24 cellular contexts compared by ENCODE assay signal in the genomic region with DNA sequence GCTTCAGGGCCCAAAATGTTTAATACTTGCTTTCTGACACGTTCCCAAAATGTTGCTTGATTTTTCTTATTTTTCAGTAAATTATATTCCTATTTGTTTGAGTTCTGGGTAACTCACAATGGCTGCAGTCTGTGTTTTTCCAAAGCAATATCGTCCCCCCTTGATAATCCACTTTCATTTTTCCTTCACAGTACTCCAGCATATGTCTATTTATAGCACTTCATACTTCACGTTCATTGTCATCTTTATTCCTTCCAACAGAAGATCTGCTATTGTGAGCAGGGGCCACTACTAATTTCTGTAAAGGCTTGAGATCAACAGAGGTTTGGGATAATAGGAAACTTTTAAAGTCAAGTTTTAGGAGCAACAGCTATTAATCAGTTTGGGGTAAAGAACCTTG. TPM values are rescaled to one million over a fixed set of nuclear protein-coding genes. Genes with fewer than 3 reads are reported as not detected.
DNase-seq lines count a peak whose midpoint lies in the region; ATAC-seq, FAIRE-seq and TF ChIP-seq lines count a peak whose summit lies in the region.
"Had no signal": no experiment of that assay in that cellular context is flagged by ENCODE, and none has a peak within 500 bp of the region (broad histone marks: within the 10 kb centered on the region; RNA-seq: fewer than 3 reads in every experiment).

No MANE protein-coding gene starts in this region.

- in situ Hi-C loops in gastrocnemius medialis (cut with MboI; ENCODE audit: low sequenced_read_pairs in 4 of 4), result loop anchor here in 1 of 4 donors (25.0 kb wide), 1 partner anchor 192 kb away; no protein-coding TSS in a partner anchor

- TF ChIP-seq POLR2A in gastrocnemius medialis (IDR thresholded peaks at IDR 0.05), result no peak

- no peak overlapping the region for H3K9ac ChIP-seq in endocrine pancreas (ENCODE audit: control insufficient read depth, insufficient read depth, low read length)

- H3K4me1 ChIP-seq in endocrine pancreas (ENCODE audit: control insufficient read depth, insufficient read depth, low read length) (peaks cover 6% of the 10 kb centered on the region), right atrium auricular region (peaks cover 0 to 9% of the 10 kb centered on the region in 2 donors), gastrocnemius medialis (peaks cover under 1 to 7% of the 10 kb centered on the region in 2 donors), lower lobe of right lung (peaks cover 16% of the 10 kb centered on the region)

- H3K36me3 ChIP-seq in endocrine pancreas (ENCODE audit: control insufficient read depth, insufficient read depth, low read length), result no peaks in the 10 kb centered on the region
- no peaks in the 10 kb centered on the region for H3K36me3 ChIP-seq in right atrium auricular region
- no peaks in the 10 kb centered on the region for H3K36me3 ChIP-seq in gastrocnemius medialis
- no peaks in the 10 kb centered on the region for H3K36me3 ChIP-seq in lower lobe of right lung

- ATAC-seq in gastrocnemius medialis, result peak in 1 of 2 donors; percentile 94
- no peak for ATAC-seq in lower lobe of right lung
- ATAC-seq in GM18519 (IDR thresholded peaks at IDR 0.05; ENCODE audit: low FRiP score, unreplicated experiment), result no peak
- ATAC-seq: natural killer cell treated with Interleukin-12 subunit alpha and Interleukin-12 subunit beta and Interleukin-15 and Interleukin-18, amount 100 ng/mL, for 72 hours; Panc1 had no signal

- peak; percentile 18 for FAIRE-seq in GM19239 (lab: Jason Lieb, UNC)
- FAIRE-seq: GM18507, H1, islet of Langerhans had no signal

- H3K27me3 ChIP-seq in endocrine pancreas (ENCODE audit: control insufficient read depth, insufficient read depth, low read length) (no peaks in the 10 kb centered on the region), right atrium auricular region (no peaks in the 10 kb centered on the region), gastrocnemius medialis (no peaks in the 10 kb centered on the region), lower lobe of right lung (ENCODE audit: low read depth) (no peaks in the 10 kb centered on the region)
- H3K27me3 ChIP-seq: hepatocyte had no signal

- H3K27ac ChIP-seq in right atrium auricular region (peak overlapping the region; percentile 17 to 51), gastrocnemius medialis (peak overlapping the region; percentile 27 to 70 (median 42)), lower lobe of right lung (no peak overlapping the region)
- H3K27ac ChIP-seq: hepatocyte, SK-N-MC had no signal

- no peak for TF ChIP-seq CTCF in right atrium auricular region (IDR thresholded peaks at IDR 0.05)
- no peak for TF ChIP-seq CTCF in gastrocnemius medialis (IDR thresholded peaks at IDR 0.05 in 4 of 5, conservative IDR thresholded peaks at IDR 0.05 in 1 of 5)
- TF ChIP-seq CTCF in lower lobe of right lung (IDR thresholded peaks at IDR 0.05), result no peak

- H3K4me3 ChIP-seq in endocrine pancreas (ENCODE audit: control insufficient read depth, insufficient read depth, low read length), result peak overlapping the region; percentile 53
- H3K4me3 ChIP-seq in right atrium auricular region, result peak overlapping the region in 1 of 2 donors; percentile 15
- peak overlapping the region; percentile 5 to 41 (median 29) for H3K4me3 ChIP-seq in gastrocnemius medialis
- no peak overlapping the region for H3K4me3 ChIP-seq in lower lobe of right lung
- H3K4me3 ChIP-seq: hepatocyte, SK-N-MC had no signal

- H3K9me3 ChIP-seq in endocrine pancreas (ENCODE audit: control insufficient read depth, low read length) (no peaks in the 10 kb centered on the region), right atrium auricular region (no peaks in the 10 kb centered on the region), gastrocnemius medialis (no peaks in the 10 kb centered on the region), lower lobe of right lung (no peaks in the 10 kb centered on the region)

- intact Hi-C loops in gastrocnemius medialis (cut with DNase I; ENCODE audit: low total_unique reads) (no loop called here), lower lobe of right lung (cut with DNase I) (no loop called here)

- DNase-seq in GM19239 (ENCODE audit: insufficient read length, low spot score), result no peak
- no peak for DNase-seq in right atrium auricular region (ENCODE audit: low spot score)
- DNase-seq in gastrocnemius medialis, result no peak
- DNase-seq in lower lobe of right lung, result no peak
- no peak for DNase-seq in activated naive CD4-positive, alpha-beta T cell (lab: John Stamatoyannopoulos, UW)
- DNase-seq in KG1 (lab: John Stamatoyannopoulos, UW), result no peak
- DNase-seq: activated B cell treated with CpG ODN at 0.5 μM for 24 hours; activated CD8-positive, alpha-beta memory T cell treated with anti-CD3 and anti-CD28 coated beads for 24 hours; activated T-cell treated with anti-CD3 and anti-CD28 coated beads, Interleukin-2, amount 50 U/mL, for 48 hours; DND-41; Karpas-422; NCI-H187 treated with DMSO at 0.1 percent for 48 hours; posterior cingulate gyrus; stimulated activated CD8-positive, alpha-beta memory T cell treated with anti-CD3 and anti-CD28 coated beads, Interleukin-4, amount 100 ng/mL, for 48 hours; substantia nigra had no signal

RNA-seq across cellular contexts. Expression of a gene that starts 11.6 kb away (rescaled TPM):
- total RNA-seq in right atrium auricular region (10 to 100 TPM in 1 of 2 donors, 1 to 10 TPM in 1; 6.9 to 11.4 TPM), gastrocnemius medialis (10 to 100 TPM; 14.5 to 22.5 (median 18.0) TPM), lower lobe of right lung (6.9 TPM)

RNA-seq across cellular contexts. Expression of a gene that starts 11.7 kb away (rescaled TPM):
- total RNA-seq in right atrium auricular region (10 to 100 TPM in 1 of 2 donors, 1 to 10 TPM in 1; 8.5 to 11.6 TPM), gastrocnemius medialis (10 to 100 TPM; 13.0 to 24.4 (median 15.4) TPM), lower lobe of right lung (28.3 TPM)
